Comparison of ENCODE assay signal across 8 cellular contexts in genomic region chr1:156927215-156928042, GRCh38. TPM values are rescaled to one million over a fixed set of nuclear protein-coding genes. Genes with fewer than 3 reads are reported as not detected.
DNase-seq lines count a peak whose midpoint lies in the region; ATAC-seq and TF ChIP-seq lines count a peak whose summit lies in the region.

No MANE protein-coding gene starts in this region.

- H3K27me3 Mint-ChIP-seq in CD8-positive, alpha-beta memory T cell: peaks cover 71 to 90% of the 10 kb centered on the region in 2 donors
- peaks cover 97% of the 10 kb centered on the region for H3K27me3 Mint-ChIP-seq in activated T-cell treated with anti-CD3 and anti-CD28 coated beads, Interleukin-2, amount 50 U/mL, for 24 hours

- H3K27me3 ChIP-seq in CD8-positive, alpha-beta memory T cell (ENCODE audit: insufficient read depth, low read length, poor library complexity, severe bottlenecking): peaks cover 31% of the 10 kb centered on the region
- peaks cover 29% of the 10 kb centered on the region for H3K27me3 ChIP-seq in OCI-LY3 (ENCODE audit: low read depth, low read length)
- H3K27me3 ChIP-seq in testis: no peaks in the 10 kb centered on the region

- peaks cover 0 to 2% (median 0%) of the 10 kb centered on the region in 5 donors for H3K9me3 Mint-ChIP-seq in CD8-positive, alpha-beta memory T cell
- no peaks in the 10 kb centered on the region for H3K9me3 Mint-ChIP-seq in activated T-cell treated with anti-CD3 and anti-CD28 coated beads, Interleukin-2, amount 50 U/mL, for 24 hours

- H3K4me3 ChIP-seq in CD8-positive, alpha-beta memory T cell (ENCODE audit: low read length): no peak overlapping the region
- H3K4me3 ChIP-seq in OCI-LY3 (ENCODE audit: low read length): no peak overlapping the region
- H3K4me3 ChIP-seq in fibroblast of mammary gland (ENCODE audit: control insufficient read depth, low read depth, low read length): no peak overlapping the region
- H3K4me3 ChIP-seq in testis: peak overlapping the region; percentile 15 to 41

- peak overlapping the region in 1 of 8 donors; percentile 56 for H3K27ac Mint-ChIP-seq in CD8-positive, alpha-beta memory T cell
- no peak overlapping the region for H3K27ac Mint-ChIP-seq in activated T-cell treated with anti-CD3 and anti-CD28 coated beads, Interleukin-2, amount 50 U/mL, for 24 hours

- H2AFZ ChIP-seq in OCI-LY3 (ENCODE audit: low read depth, low read length): no peak overlapping the region

- POLR2A ChIA-PET in CD8-positive, alpha-beta memory T cell (lab: Charles Lee): no interaction called here

- H3K36me3 ChIP-seq in CD8-positive, alpha-beta memory T cell (ENCODE audit: insufficient read depth, low read length): no peaks in the 10 kb centered on the region
- H3K36me3 ChIP-seq in OCI-LY3 (replicated peaks; ENCODE audit: low read depth, low read length) (no peaks in the 10 kb centered on the region), testis (ENCODE audit: low read depth, missing control alignments) (no peaks in the 10 kb centered on the region)

- peak; percentile 48 for ATAC-seq in omental fat pad (ENCODE audit: low FRiP score)

- peaks cover 7% of the 10 kb centered on the region for H3K4me1 ChIP-seq in CD8-positive, alpha-beta memory T cell (ENCODE audit: insufficient read depth, low read length)
- H3K4me1 ChIP-seq in OCI-LY3 (ENCODE audit: low read length) (no peaks in the 10 kb centered on the region), testis (peaks cover 13% of the 10 kb centered on the region)

- intact Hi-C loops in testis (cut with DNase I; ENCODE audit: low total_unique reads): no loop called here

- H3K4me3 Mint-ChIP-seq in CD8-positive, alpha-beta memory T cell: peak overlapping the region in 4 of 7 donors; percentile 15 to 50 (median 29)
- peak overlapping the region; percentile 31 for H3K4me3 Mint-ChIP-seq in activated T-cell treated with anti-CD3 and anti-CD28 coated beads, Interleukin-2, amount 50 U/mL, for 24 hours

- no peak overlapping the region for H3K4me2 ChIP-seq in OCI-LY3 (ENCODE audit: low read length)

- no peaks in the 10 kb centered on the region for H3K9me3 ChIP-seq in CD8-positive, alpha-beta memory T cell (ENCODE audit: low read length)
- H3K9me3 ChIP-seq in OCI-LY3 (ENCODE audit: insufficient read depth, low read length) (no peaks in the 10 kb centered on the region), testis (no peaks in the 10 kb centered on the region)

- TF ChIP-seq POLR2A in testis (IDR thresholded peaks at IDR 0.05): no peak

- H3K4me1 Mint-ChIP-seq in CD8-positive, alpha-beta memory T cell: peaks cover 12 to 38% (median 13%) of the 10 kb centered on the region in 3 donors
- H3K4me1 Mint-ChIP-seq in activated T-cell treated with anti-CD3 and anti-CD28 coated beads, Interleukin-2, amount 50 U/mL, for 24 hours (ENCODE audit: low read depth): peaks cover 26% of the 10 kb centered on the region

- no peaks in the 10 kb centered on the region for H3K79me2 ChIP-seq in OCI-LY3 (ENCODE audit: low read length)

- H3K9ac ChIP-seq in OCI-LY3 (ENCODE audit: low read length): no peak overlapping the region

- H3K27ac ChIP-seq in CD8-positive, alpha-beta memory T cell (ENCODE audit: low read depth, low read length): no peak overlapping the region
- no peak overlapping the region for H3K27ac ChIP-seq in OCI-LY3 (ENCODE audit: low read length)
- no peak overlapping the region for H3K27ac ChIP-seq in testis

- CTCF ChIA-PET in CD8-positive, alpha-beta memory T cell (lab: Charles Lee): interaction anchor here (0.7 to 3.0 kb wide), 9 partner anchors 10 to 238 kb away, joined by 3 to 16 read pairs (median 5); partner anchors contain the start of gene NTRK1

- 16 to 23% methylated on average over 24 to 64 of the region's 64 CpGs for WGBS in testis, 2 donors

- peak; percentile 35 to 70 (median 43) for DNase-seq in CD8-positive, alpha-beta memory T cell
- peak; percentile 74 for DNase-seq in HT1080 (ENCODE audit: low read depth)
- peak; percentile 81 for DNase-seq in activated T-cell treated with anti-CD3 and anti-CD28 coated beads, Interleukin-2, amount 50 U/mL, for 24 hours
- DNase-seq in fibroblast of mammary gland (ENCODE audit: low read depth): peak; percentile 63
- peak; percentile 36 for DNase-seq in omental fat pad (ENCODE audit: low spot score)
- peak; percentile 83 for DNase-seq in testis
- no peak for DNase-seq in cortex of kidney (lab: John Stamatoyannopoulos, UW)

- H3K36me3 Mint-ChIP-seq in CD8-positive, alpha-beta memory T cell: peaks cover 0 to 1% (median 0%) of the 10 kb centered on the region in 3 donors
- no peaks in the 10 kb centered on the region for H3K36me3 Mint-ChIP-seq in activated T-cell treated with anti-CD3 and anti-CD28 coated beads, Interleukin-2, amount 50 U/mL, for 24 hours (ENCODE audit: low read depth)

- peak; percentile 29 for TF ChIP-seq CTCF in OCI-LY3 (IDR thresholded peaks at IDR 0.05; ENCODE audit: low read depth, low read length)
- peak; percentile 66 for TF ChIP-seq CTCF in fibroblast of mammary gland (conservative IDR thresholded peaks at IDR 0.05; ENCODE audit: control insufficient read depth, insufficient read depth, low read depth, low read length)
- peak in 1 of 3 donors; percentile 23 for TF ChIP-seq CTCF in omental fat pad (IDR thresholded peaks at IDR 0.05)
- peak; percentile 46 to 63 (median 57) for TF ChIP-seq CTCF in testis (IDR thresholded peaks at IDR 0.05)

- no peaks in the 10 kb centered on the region for H4K20me1 ChIP-seq in OCI-LY3 (ENCODE audit: insufficient read depth, low read length)

RNA-seq across cellular contexts. Expression of gene LRRC71, which starts 7.0 kb away (rescaled TPM):
- total RNA-seq in CD8-positive, alpha-beta memory T cell: not detected
- not detected for polyA plus RNA-seq in CD8-positive, alpha-beta memory T cell
- not detected in 2 replicates for total RNA-seq in HT1080 (2014; rRNA removed; shearing (Covaris generic))
- not detected in 2 replicates for polyA plus RNA-seq in HT1080 (2015; cell fraction: cytosol; rRNA removed)
- not detected in 2 replicates for polyA plus RNA-seq in HT1080 (2015; cell fraction: nucleus; rRNA removed)
- not detected for total RNA-seq in omental fat pad
- 10 to 100 TPM; 17.5 to 23.1 TPM for total RNA-seq in testis
- polyA plus RNA-seq in testis (ENCODE audit: insufficient read depth, low read depth, low replicate concordance): 49.2 TPM

RNA-seq across cellular contexts. Expression of gene PEAR1, which starts 33.9 kb away (rescaled TPM):
- total RNA-seq in CD8-positive, alpha-beta memory T cell: not detected
- polyA plus RNA-seq in CD8-positive, alpha-beta memory T cell: not detected
- total RNA-seq in HT1080 (2014; rRNA removed; shearing (Covaris generic)): 4.1 and 5.2 TPM in 2 replicates
- 6.4 and 7.3 TPM in 2 replicates for polyA plus RNA-seq in HT1080 (2015; cell fraction: cytosol; rRNA removed)
- polyA plus RNA-seq in HT1080 (2015; cell fraction: nucleus; rRNA removed): 48.3 and 49.9 TPM in 2 replicates
- total RNA-seq in omental fat pad: 10 to 100 TPM in 2 of 4 donors, 1 to 10 TPM in 2; 5.4 to 29.5 (median 9.0) TPM
- 10 to 100 TPM; 13.8 TPM for total RNA-seq in testis
- 10.5 TPM for polyA plus RNA-seq in testis (ENCODE audit: insufficient read depth, low read depth, low replicate concordance)

Comparison
In these comparisons a context has a peak if more than half of its experiments do, and no peak if none do; other contexts are left out.
1. H3K4me3 ChIP-seq: peak in testis (2 of 2); none in CD8-positive, alpha-beta memory T cell (single experiment), OCI-LY3 (single experiment) and fibroblast of mammary gland (single experiment).
2. RNA of gene LRRC71, which starts 7.0 kb away (total RNA-seq): 17.5 to 23.1 TPM in testis; not detected in omental fat pad, not detected in CD8-positive, alpha-beta memory T cell and not detected in HT1080; every median in the first group is over 10 times any median in the second.